In the genomic region with DNA sequence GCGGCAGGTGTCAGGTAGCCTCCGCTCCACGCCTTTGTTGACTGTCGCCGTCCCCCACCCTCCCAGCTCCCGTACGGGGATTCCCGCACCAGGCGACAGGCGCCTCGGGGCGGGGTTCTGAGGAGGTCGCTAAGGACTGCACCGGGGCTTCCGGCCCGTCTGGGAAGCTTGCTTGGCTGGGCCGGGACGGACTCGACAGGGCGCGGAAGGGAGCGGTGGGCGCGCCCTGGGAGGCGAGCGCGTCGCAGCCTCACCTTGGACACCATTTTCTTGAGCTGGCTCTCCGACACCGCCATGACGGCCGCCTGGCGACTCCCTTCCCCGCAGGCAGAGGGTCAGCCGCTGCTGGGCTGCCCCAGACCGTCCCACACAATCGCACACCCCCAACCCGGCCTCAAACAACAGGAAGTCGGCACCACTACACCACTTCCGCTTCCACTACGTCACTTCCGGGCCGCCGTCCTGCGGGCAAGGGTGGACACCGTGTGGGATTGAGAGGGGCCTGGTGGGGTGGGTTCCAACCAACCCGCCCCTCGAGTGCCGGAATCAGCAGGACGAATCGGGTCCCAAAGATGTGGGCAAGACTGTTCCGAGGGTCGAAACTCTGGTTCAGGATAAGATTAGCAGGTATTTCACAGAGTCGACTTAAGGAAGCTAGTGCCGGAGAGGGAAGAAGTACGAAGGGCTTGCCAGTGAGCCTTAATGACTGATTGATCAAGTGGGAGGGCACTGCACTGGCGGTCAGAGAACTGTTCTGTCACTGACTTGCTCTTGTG, we compare ENCODE assay signal across 8 cellular contexts. TPM values are rescaled to one million over a fixed set of nuclear protein-coding genes. Genes with fewer than 3 reads are reported as not detected.
A peak's percentile ranks its signal among the peaks of the same experiment; 100 is the strongest.
DNase-seq lines count a peak whose midpoint lies in the region; TF ChIP-seq lines count a peak whose summit lies in the region.

A gene with protein sequence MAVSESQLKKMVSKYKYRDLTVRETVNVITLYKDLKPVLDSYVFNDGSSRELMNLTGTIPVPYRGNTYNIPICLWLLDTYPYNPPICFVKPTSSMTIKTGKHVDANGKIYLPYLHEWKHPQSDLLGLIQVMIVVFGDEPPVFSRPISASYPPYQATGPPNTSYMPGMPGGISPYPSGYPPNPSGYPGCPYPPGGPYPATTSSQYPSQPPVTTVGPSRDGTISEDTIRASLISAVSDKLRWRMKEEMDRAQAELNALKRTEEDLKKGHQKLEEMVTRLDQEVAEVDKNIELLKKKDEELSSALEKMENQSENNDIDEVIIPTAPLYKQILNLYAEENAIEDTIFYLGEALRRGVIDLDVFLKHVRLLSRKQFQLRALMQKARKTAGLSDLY (minus strand): TSS at position 422 of the 776 bp plus-strand sequence. CDS start 126 bp downstream, at position 296.

- no peaks in the 10 kb centered on the region for H3K27me3 ChIP-seq in neuron (ENCODE audit: insufficient read depth, low read length)

- H3K4me3 ChIP-seq in neuron (ENCODE audit: low read length), result peak within 1 kb of the TSS; percentile 90

- H3K4me1 Mint-ChIP-seq in HFFc6 (ENCODE audit: low read depth), result peaks cover 33% of the 10 kb centered on the region

- peaks cover 15% of the 10 kb centered on the region; the same call in 1 of the 2 replicates for H3K36me3 Mint-ChIP-seq in HFFc6 (ENCODE audit: low read depth)

- peak within 1 kb of the TSS; percentile 60 for H2AFZ ChIP-seq in neuron (ENCODE audit: low read depth, low read length)

- in situ Hi-C loops in SK-MEL-5 (cut with HindIII; ENCODE audit: low pct_unique_long_range_greater_than_20kb, low sequenced_read_pairs), result no loop called here

- H3K9me3 Mint-ChIP-seq in HFFc6, result no peaks in the 10 kb centered on the region

- H3K27me3 Mint-ChIP-seq in HFFc6 (ENCODE audit: insufficient read depth), result peaks cover 3% of the 10 kb centered on the region

- no peaks in the 10 kb centered on the region for H3K9me3 ChIP-seq in neuron (ENCODE audit: low read length)

- H3K4me3 Mint-ChIP-seq in HFFc6, result peak within 1 kb of the TSS; percentile 98

- peaks cover 22% of the 10 kb centered on the region for H3K36me3 ChIP-seq in neuron (ENCODE audit: insufficient read depth, low read length)

- H3K4me1 ChIP-seq in neuron (ENCODE audit: insufficient read depth, low read length), result peaks cover 12% of the 10 kb centered on the region

- peak within 1 kb of the TSS; percentile 99 for H3K27ac Mint-ChIP-seq in HFFc6

- DNase-seq in GM04504 (ENCODE audit: low read depth) (peak; percentile 87), HFFc6 (peak; percentile 92), NAMALWA (ENCODE audit: low spot score) (peak; percentile 95), SK-MEL-5 (ENCODE audit: low read depth, low spot score) (peak; percentile 96), foreskin melanocyte (peak; percentile 94), stromal cell of bone marrow (ENCODE audit: low read depth) (peak; percentile 88)
- peak; percentile 92 for DNase-seq in activated naive CD4-positive, alpha-beta T cell treated with Interleukin-2 at 50 U/mL for 16 hours

- no peak for TF ChIP-seq CTCF in HFFc6 (IDR thresholded peaks at IDR 0.05)

RNA-seq across cellular contexts. Expression of the gene that starts here (rescaled TPM):
- total RNA-seq in HFFc6 (2021; fragmentation: NEBNext Ultra II Directional; extraction: Animal tissue kit (Norgen Biotek cat#: 25700)), result 10 to 100 TPM; 56.9 to 82.7 (median 71.4) TPM
- 139 and 161 TPM in 2 replicates for total RNA-seq in SK-MEL-5 (2014; rRNA removed; shearing (Covaris generic))
- polyA plus RNA-seq in SK-MEL-5 (2015; cell fraction: cytosol; rRNA removed), result 148 and 149 TPM in 2 replicates
- polyA plus RNA-seq in SK-MEL-5 (2015; cell fraction: nucleus; rRNA removed), result 45.3 and 45.6 TPM in 2 replicates

Comparison
In these comparisons a context has a peak if more than half of its experiments do, and no peak if none do; other contexts are left out.
1. Peak in every context shown above with its lines: DNase-seq and H3K4me3 ChIP-seq.